Comparison of ENCODE assay signal across 29 cellular contexts in the genomic region with DNA sequence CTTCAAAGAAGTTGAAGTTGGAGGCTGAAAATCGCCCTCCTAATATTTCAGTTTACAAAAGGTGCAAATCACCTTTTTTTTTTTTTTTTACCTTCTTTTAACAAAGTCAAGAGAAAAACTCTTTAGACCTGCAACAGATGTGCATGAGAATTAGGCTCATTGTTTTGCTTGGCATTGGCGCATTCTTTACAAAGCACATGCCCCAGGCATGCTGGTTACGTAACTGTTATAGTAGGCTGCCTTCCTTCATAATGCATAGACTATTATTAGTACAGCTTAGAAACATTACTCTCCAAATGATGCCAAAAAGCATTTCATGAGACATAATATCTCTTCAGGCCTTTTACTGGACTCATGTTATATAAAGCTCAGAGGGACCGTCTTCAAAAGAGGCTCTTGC.
DNase-seq lines count a peak whose midpoint lies in the region; ATAC-seq and TF ChIP-seq lines count a peak whose summit lies in the region.
"Had no signal": no experiment of that assay in that cellular context is flagged by ENCODE, and none has a peak within 500 bp of the region (broad histone marks: within the 10 kb centered on the region; RNA-seq: fewer than 3 reads in every experiment).

No MANE protein-coding gene starts in this region.

- TF ChIP-seq CTCF in HFF-Myc (IDR thresholded peaks at IDR 0.05; ENCODE audit: low read depth, low read length, missing control alignments) (no peak), fibroblast of mammary gland (conservative IDR thresholded peaks at IDR 0.05; ENCODE audit: control insufficient read depth, insufficient read depth, low read depth, low read length) (no peak)

- DNase-seq in HFF-Myc (ENCODE audit: extremely low read depth, low read depth) = peak; percentile 17
- peak; percentile 5 for DNase-seq in astrocyte of the hippocampus (ENCODE audit: low read depth, low spot score)
- peak; percentile 20 for DNase-seq in fibroblast of mammary gland (ENCODE audit: low read depth)
- no peak for DNase-seq in SW480 (ENCODE audit: low spot score)
- no peak for DNase-seq in activated naive CD4-positive, alpha-beta T cell treated with anti-CD3 and anti-CD28 coated beads, Interleukin-2, amount 50 U/mL, for 16 hours
- no peak for DNase-seq in stimulated activated naive CD4-positive, alpha-beta T cell treated with Interleukin-2 at 50 U/mL for 16 hours (lab: John Stamatoyannopoulos, UW)
- DNase-seq: activated CD4-positive, alpha-beta T cell treated with anti-CD3 and anti-CD28 coated beads for 1 hour; activated CD8-positive, alpha-beta T cell treated with anti-CD3 and anti-CD28 coated beads, Interleukin-2, amount 10 ng/mL, durations not matched to agents 7 days and 5 days; activated naive CD4-positive, alpha-beta T cell; activated T-cell treated with anti-CD3 and anti-CD28 coated beads, Interleukin-2, amount 50 U/mL, for 24 hours; AML-193; anterior cingulate cortex; CD8-positive, alpha-beta T cell; central memory CD4-positive, alpha-beta T cell; DMS153; immature natural killer cell; Kasumi-1; left ventricle myocardium superior; NCI-H1048; NCI-H187; NCI-H774; nephron progenitor cell; OCI-M1; posterior cingulate gyrus; Right ventricle myocardium superior; uterus had no signal

- ATAC-seq in GM21423 (IDR thresholded peaks at IDR 0.05; ENCODE audit: unreplicated experiment) = no peak
- ATAC-seq: activated CD8-positive, alpha-beta T cell treated with anti-CD3 and anti-CD28 coated beads, Interleukin-2, amount 10 ng/mL, durations not matched to agents 7 days and 5 days; CD8-positive, alpha-beta T cell; GM12878; left ventricle myocardium superior had no signal

- H3K4me3 ChIP-seq in HFF-Myc (replicated peaks; ENCODE audit: low read depth, low read length) (no peak overlapping the region), fibroblast of mammary gland (ENCODE audit: control insufficient read depth, low read depth, low read length) (no peak overlapping the region)
- H3K4me3 ChIP-seq: esophagus muscularis mucosa, GM12878, uterus had no signal

Comparison
In these comparisons a context has a peak if more than half of its experiments do, and no peak if none do; other contexts are left out.
1. DNase-seq: peak in HFF-Myc (single experiment), astrocyte of the hippocampus (single experiment) and fibroblast of mammary gland (single experiment); none in SW480 (single experiment), activated naive CD4-positive, alpha-beta T cell treated with anti-CD3 and anti-CD28 coated beads, Interleukin-2, amount 50 U/mL, for 16 hours (single experiment) and stimulated activated naive CD4-positive, alpha-beta T cell treated with Interleukin-2 at 50 U/mL for 16 hours (single experiment).